In genomic region chr5:56725709-56726108, GRCh38 we compare ENCODE assay signal across 24 cellular contexts.
DNase-seq lines count a peak whose midpoint lies in the region; ATAC-seq and TF ChIP-seq lines count a peak whose summit lies in the region.
"Had no signal": no experiment of that assay in that cellular context is flagged by ENCODE, and none has a peak within 500 bp of the region (broad histone marks: within the 10 kb centered on the region; RNA-seq: fewer than 3 reads in every experiment).

No MANE protein-coding gene starts in this region.

- ATAC-seq in body of pancreas: no peak
- ATAC-seq in naive thymus-derived CD4-positive, alpha-beta T cell: peak; percentile 60
- ATAC-seq in HG03097 (IDR thresholded peaks at IDR 0.05; ENCODE audit: low FRiP score, unreplicated experiment): no peak
- ATAC-seq: activated CD4-positive, alpha-beta T cell treated with anti-CD3 and anti-CD28 coated beads for 36 hours; T-cell had no signal

- peak overlapping the region; percentile 22 to 91 (median 78) for H3K27ac Mint-ChIP-seq in CD14-positive monocyte
- peak overlapping the region in 1 of 9 donors; percentile 64 for H3K27ac Mint-ChIP-seq in naive thymus-derived CD4-positive, alpha-beta T cell
- H3K27ac Mint-ChIP-seq: activated CD4-positive, alpha-beta T cell treated with anti-CD3 and anti-CD28 coated beads for 36 hours; activated T-cell treated with anti-CD3 and anti-CD28 coated beads, Interleukin-2, amount 50 U/mL, for 72 hours; endodermal cell had no signal

- peak overlapping the region in 1 of 4 donors; percentile 41 for H3K27ac ChIP-seq in body of pancreas
- H3K27ac ChIP-seq in naive thymus-derived CD4-positive, alpha-beta T cell (ENCODE audit: low read depth, low read length): no peak overlapping the region
- H3K27ac ChIP-seq: ascending aorta, BLaER1, right lobe of liver had no signal

- TF ChIP-seq CTCF in CD14-positive monocyte (IDR thresholded peaks at IDR 0.05) (no peak), body of pancreas (IDR thresholded peaks at IDR 0.05) (no peak)

- CTCF ChIA-PET in naive thymus-derived CD4-positive, alpha-beta T cell (lab: Charles Lee): no interaction called here

- H3K4me3 Mint-ChIP-seq in CD14-positive monocyte: peak overlapping the region in 1 of 2 donors; percentile 71
- no peak overlapping the region for H3K4me3 Mint-ChIP-seq in naive thymus-derived CD4-positive, alpha-beta T cell
- H3K4me3 Mint-ChIP-seq: activated CD4-positive, alpha-beta T cell treated with anti-CD3 and anti-CD28 coated beads for 36 hours; activated T-cell treated with anti-CD3 and anti-CD28 coated beads, Interleukin-2, amount 50 U/mL, for 72 hours; endodermal cell; T-cell had no signal

- POLR2A ChIA-PET in naive thymus-derived CD4-positive, alpha-beta T cell (lab: Charles Lee): interaction anchor here (0.5 kb wide), 1 partner anchor 141 kb away, joined by 3 read pairs; no protein-coding TSS in a partner anchor

- H3K27me3 Mint-ChIP-seq in CD14-positive monocyte (ENCODE audit: low read depth in 3 of 3): no peaks in the 10 kb centered on the region
- no peaks in the 10 kb centered on the region for H3K27me3 Mint-ChIP-seq in naive thymus-derived CD4-positive, alpha-beta T cell
- H3K27me3 Mint-ChIP-seq: activated CD4-positive, alpha-beta T cell treated with anti-CD3 and anti-CD28 coated beads for 36 hours; T-cell had no signal

- no peaks in the 10 kb centered on the region for H3K4me1 ChIP-seq in body of pancreas
- no peaks in the 10 kb centered on the region for H3K4me1 ChIP-seq in naive thymus-derived CD4-positive, alpha-beta T cell (ENCODE audit: control insufficient read depth in 2 of 2, insufficient read depth in 2 of 2, low read length in 2 of 2)
- H3K4me1 ChIP-seq: ascending aorta, right lobe of liver had no signal

- peaks cover 0 to 1% (median 0%) of the 10 kb centered on the region in 7 donors for H3K9me3 Mint-ChIP-seq in CD14-positive monocyte
- no peaks in the 10 kb centered on the region for H3K9me3 Mint-ChIP-seq in naive thymus-derived CD4-positive, alpha-beta T cell
- H3K9me3 Mint-ChIP-seq: activated T-cell treated with anti-CD3 and anti-CD28 coated beads, Interleukin-2, amount 50 U/mL, for 72 hours; endodermal cell had no signal

- H3K36me3 Mint-ChIP-seq in CD14-positive monocyte: peaks cover 0 to 4% of the 10 kb centered on the region in 2 donors
- H3K36me3 Mint-ChIP-seq in naive thymus-derived CD4-positive, alpha-beta T cell: no peaks in the 10 kb centered on the region
- H3K36me3 Mint-ChIP-seq: T-cell had no signal

- no peaks in the 10 kb centered on the region for H3K36me3 ChIP-seq in body of pancreas (replicated peaks in 1 of 2; ENCODE audit: insufficient read depth in 1 of 2, low read depth in 2 of 2)
- no peaks in the 10 kb centered on the region for H3K36me3 ChIP-seq in naive thymus-derived CD4-positive, alpha-beta T cell (ENCODE audit: control insufficient read depth in 2 of 3, insufficient read depth in 3 of 3, low read length in 3 of 3)
- H3K36me3 ChIP-seq: ascending aorta, BLaER1, right lobe of liver had no signal

- TF ChIP-seq POLR2A in body of pancreas (IDR thresholded peaks at IDR 0.05): peak in 2 of 3 donors; percentile 55 to 63

- WGBS in body of pancreas, 2 donors: 54 to 69% methylated on average over 6 of the region's 6 CpGs

- H3K4me1 Mint-ChIP-seq in CD14-positive monocyte: peaks cover 22% of the 10 kb centered on the region
- peaks cover 0 to 12% (median 7%) of the 10 kb centered on the region in 7 donors for H3K4me1 Mint-ChIP-seq in naive thymus-derived CD4-positive, alpha-beta T cell

- no peak overlapping the region for H3K4me3 ChIP-seq in body of pancreas
- no peak overlapping the region for H3K4me3 ChIP-seq in naive thymus-derived CD4-positive, alpha-beta T cell (ENCODE audit: low read length)
- H3K4me3 ChIP-seq: ascending aorta, BLaER1, right lobe of liver had no signal

- H3K9me3 ChIP-seq in body of pancreas: no peaks in the 10 kb centered on the region
- no peaks in the 10 kb centered on the region for H3K9me3 ChIP-seq in naive thymus-derived CD4-positive, alpha-beta T cell (ENCODE audit: control insufficient read depth in 2 of 3, low read length in 3 of 3)
- H3K9me3 ChIP-seq: ascending aorta, right lobe of liver had no signal

- H3K27me3 ChIP-seq in body of pancreas: no peaks in the 10 kb centered on the region
- H3K27me3 ChIP-seq in naive thymus-derived CD4-positive, alpha-beta T cell (ENCODE audit: control insufficient read depth in 2 of 2, insufficient read depth in 2 of 2, low read length in 2 of 2): no peaks in the 10 kb centered on the region
- H3K27me3 ChIP-seq: ascending aorta, BLaER1, right lobe of liver had no signal

- DNase-seq in CD14-positive monocyte (ENCODE audit: low spot score) (no peak), MV-4-11 (lab: John Stamatoyannopoulos, UW) (peak; percentile 11), body of pancreas (no peak), COR-L47 (lab: John Stamatoyannopoulos, UW) (no peak)
- DNase-seq in naive thymus-derived CD4-positive, alpha-beta T cell: no peak
- no peak for DNase-seq in activated CD4-positive, alpha-beta T cell treated with anti-CD3 and anti-CD28 coated beads for 4 hours
- DNase-seq in activated naive CD4-positive, alpha-beta T cell (lab: John Stamatoyannopoulos, UW): no peak
- DNase-seq: activated CD4-positive, alpha-beta T cell treated with anti-CD3 and anti-CD28 coated beads for 36 hours; activated naive CD4-positive, alpha-beta T cell treated with anti-CD3 and anti-CD28 coated beads, Interleukin-2, amount 50 U/mL, for 16 hours; activated T-cell treated with anti-CD3 and anti-CD28 coated beads, Interleukin-2, amount 50 U/mL, for 72 hours; EL; endodermal cell; H7; KG1; mesenchymal stem cell; NCI-H1694; occipital lobe; right lobe of liver; Right ventricle myocardium superior; stimulated activated CD4-positive, alpha-beta T cell treated with anti-CD3 and anti-CD28 coated beads, Interleukin-15, amount 100 ng/mL, for 24 hours; T-cell had no signal

- intact Hi-C loops in CD14-positive monocyte (cut with micrococcal nuclease) (no loop called here), body of pancreas (cut with DNase I) (no loop called here)
- intact Hi-C loops in naive thymus-derived CD4-positive, alpha-beta T cell (cut with micrococcal nuclease): no loop called here
